ENCODE assay signal across 8 cellular contexts in genomic region chr6:116254297-116254724, GRCh38. TPM values are rescaled to one million over a fixed set of nuclear protein-coding genes. Genes with fewer than 3 reads are reported as not detected.
DNase-seq lines count a peak whose midpoint lies in the region; ATAC-seq and TF ChIP-seq lines count a peak whose summit lies in the region.
"Had no signal": no experiment of that assay in that cellular context is flagged by ENCODE, and none has a peak within 500 bp of the region (broad histone marks: within the 10 kb centered on the region; RNA-seq: fewer than 3 reads in every experiment).

No MANE protein-coding gene starts in this region.

- peaks cover 13% of the 10 kb centered on the region for H3K4me1 ChIP-seq in endodermal cell (ENCODE audit: control insufficient read depth, insufficient read depth, low read length)
- peaks cover 22 to 30% of the 10 kb centered on the region in 2 donors for H3K4me1 ChIP-seq in gastrocnemius medialis

- H3K9me3 ChIP-seq in endodermal cell (ENCODE audit: control insufficient read depth, low read length) (no peaks in the 10 kb centered on the region), gastrocnemius medialis (no peaks in the 10 kb centered on the region)

- H3K4me3 Mint-ChIP-seq in endodermal cell: no peak overlapping the region
- H3K4me3 Mint-ChIP-seq in natural killer cell treated with Interleukin-12 subunit alpha and Interleukin-12 subunit beta and Interleukin-15 and Interleukin-18, amount 100 ng/mL, for 72 hours: no peak overlapping the region
- H3K4me3 Mint-ChIP-seq: activated naive CD4-positive, alpha-beta T cell treated with anti-CD3 and anti-CD28 coated beads, Interleukin-2, amount 50 U/mL, for 24 hours had no signal

- DNase-seq in endodermal cell: no peak
- DNase-seq in gastrocnemius medialis: no peak
- no peak for DNase-seq in natural killer cell treated with Interleukin-12 subunit alpha and Interleukin-12 subunit beta and Interleukin-15 and Interleukin-18, amount 100 ng/mL, for 72 hours (ENCODE audit: low spot score)
- no peak for DNase-seq in NOMO-1 treated with DMSO at 0.1 percent for 48 hours (lab: John Stamatoyannopoulos, UW; ENCODE audit: unreplicated experiment)
- DNase-seq in HCEC 1CT: no peak

- TF ChIP-seq CTCF in endodermal cell (conservative IDR thresholded peaks at IDR 0.05) (no peak), gastrocnemius medialis (IDR thresholded peaks at IDR 0.05 in 4 of 5, conservative IDR thresholded peaks at IDR 0.05 in 1 of 5) (no peak)

- in situ Hi-C loops in gastrocnemius medialis (cut with MboI; ENCODE audit: low sequenced_read_pairs in 4 of 4): no loop called here

- peak overlapping the region; percentile 95 for H3K9ac ChIP-seq in endodermal cell (ENCODE audit: extremely low read depth, low read length, poor library complexity, severe bottlenecking)

- no peaks in the 10 kb centered on the region for H3K9me3 Mint-ChIP-seq in endodermal cell
- H3K9me3 Mint-ChIP-seq in natural killer cell treated with Interleukin-12 subunit alpha and Interleukin-12 subunit beta and Interleukin-15 and Interleukin-18, amount 100 ng/mL, for 72 hours: no peaks in the 10 kb centered on the region
- H3K9me3 Mint-ChIP-seq: activated naive CD4-positive, alpha-beta T cell treated with anti-CD3 and anti-CD28 coated beads, Interleukin-2, amount 50 U/mL, for 24 hours had no signal

- intact Hi-C loops in gastrocnemius medialis (cut with DNase I; ENCODE audit: low total_unique reads): loop anchor here (1.0 kb wide), 1 partner anchor 25 kb away; the partner anchor contains the start of gene TSPYL1

- no peaks in the 10 kb centered on the region for H3K36me3 Mint-ChIP-seq in endodermal cell (ENCODE audit: low read depth)
- no peaks in the 10 kb centered on the region for H3K36me3 Mint-ChIP-seq in natural killer cell treated with Interleukin-12 subunit alpha and Interleukin-12 subunit beta and Interleukin-15 and Interleukin-18, amount 100 ng/mL, for 72 hours

- H3K36me3 ChIP-seq in endodermal cell (ENCODE audit: control insufficient read depth, insufficient read depth, low read length) (peaks cover 9% of the 10 kb centered on the region), gastrocnemius medialis (no peaks in the 10 kb centered on the region)

- peaks cover 27% of the 10 kb centered on the region for H3K4me1 Mint-ChIP-seq in endodermal cell
- H3K4me1 Mint-ChIP-seq in natural killer cell treated with Interleukin-12 subunit alpha and Interleukin-12 subunit beta and Interleukin-15 and Interleukin-18, amount 100 ng/mL, for 72 hours (ENCODE audit: low read depth in 2 of 2): peaks cover 0 to 21% of the 10 kb centered on the region in 2 donors

- no peak overlapping the region for H3K27ac Mint-ChIP-seq in endodermal cell
- H3K27ac Mint-ChIP-seq in natural killer cell treated with Interleukin-12 subunit alpha and Interleukin-12 subunit beta and Interleukin-15 and Interleukin-18, amount 100 ng/mL, for 72 hours: no peak overlapping the region
- H3K27ac Mint-ChIP-seq: activated naive CD4-positive, alpha-beta T cell treated with anti-CD3 and anti-CD28 coated beads, Interleukin-2, amount 50 U/mL, for 24 hours had no signal

- WGBS in endodermal cell (ENCODE audit: insufficient coverage in 1 of 2, insufficient read length in 1 of 2), 2 experiments: 0% methylated on average over 1 of the region's 1 CpG; no CpG with 5 or more reads in 1 of the 2 experiments

- peak overlapping the region; percentile 81 for H3K4me3 ChIP-seq in endodermal cell (ENCODE audit: low read length)
- peak overlapping the region; percentile 85 to 93 (median 91) for H3K4me3 ChIP-seq in gastrocnemius medialis

- no peaks in the 10 kb centered on the region for H3K27me3 Mint-ChIP-seq in endodermal cell (ENCODE audit: insufficient read depth)
- H3K27me3 Mint-ChIP-seq in natural killer cell treated with Interleukin-12 subunit alpha and Interleukin-12 subunit beta and Interleukin-15 and Interleukin-18, amount 100 ng/mL, for 72 hours: no peaks in the 10 kb centered on the region
- H3K27me3 Mint-ChIP-seq: activated naive CD4-positive, alpha-beta T cell treated with anti-CD3 and anti-CD28 coated beads, Interleukin-2, amount 50 U/mL, for 24 hours had no signal

- H3K27ac ChIP-seq in endodermal cell (ENCODE audit: low read depth, low read length) (peak overlapping the region; percentile 98), gastrocnemius medialis (peak overlapping the region; percentile 76 to 85 (median 81))

- H3K27me3 ChIP-seq in endodermal cell (ENCODE audit: control insufficient read depth, insufficient read depth, low read length, poor library complexity, severe bottlenecking) (no peaks in the 10 kb centered on the region), gastrocnemius medialis (no peaks in the 10 kb centered on the region)

- peak; percentile 39 for ATAC-seq in GM21390 (IDR thresholded peaks at IDR 0.05; ENCODE audit: unreplicated experiment)
- peak; percentile 19 for ATAC-seq in HG03558 (IDR thresholded peaks at IDR 0.05; ENCODE audit: extremely low read depth, unreplicated experiment)
- ATAC-seq in gastrocnemius medialis: peak in 1 of 2 donors; percentile 12
- ATAC-seq in natural killer cell treated with Interleukin-12 subunit alpha and Interleukin-12 subunit beta and Interleukin-15 and Interleukin-18, amount 100 ng/mL, for 72 hours: no peak

- no peak for TF ChIP-seq POLR2A in gastrocnemius medialis (IDR thresholded peaks at IDR 0.05)

RNA-seq across cellular contexts. Expression of gene TSPYL4, which starts 0.4 kb away (rescaled TPM):
- total RNA-seq in endodermal cell (10 to 100 TPM; 27.1 to 27.2 TPM), gastrocnemius medialis (1 to 10 TPM; 2.8 to 4.8 (median 3.8) TPM)
- 43.8 TPM for polyA plus RNA-seq in endodermal cell (2013, experiment 1 of 2)
- polyA plus RNA-seq in endodermal cell (2013, experiment 2 of 2): 40.6 TPM
- total RNA-seq in natural killer cell treated with Interleukin-12 subunit alpha and Interleukin-12 subunit beta and Interleukin-15 and Interleukin-18, amount 100 ng/mL, for 72 hours: 10 to 100 TPM; 14.3 to 16.6 TPM

RNA-seq across cellular contexts. Expression of gene TSPYL1, which starts 25.4 kb away (rescaled TPM):
- total RNA-seq in endodermal cell: 10 to 100 TPM; 73.4 to 80.6 TPM
- polyA plus RNA-seq in endodermal cell (2013, experiment 1 of 2): 50.7 TPM
- 50.3 TPM for polyA plus RNA-seq in endodermal cell (2013, experiment 2 of 2)
- total RNA-seq in gastrocnemius medialis: 100 to 1,000 TPM in 1 of 4 donors, 10 to 100 TPM in 3; 74.2 to 160 (median 81.2) TPM
- total RNA-seq in natural killer cell treated with Interleukin-12 subunit alpha and Interleukin-12 subunit beta and Interleukin-15 and Interleukin-18, amount 100 ng/mL, for 72 hours: 10 to 100 TPM; 40.4 to 50.9 TPM

Comparison
In these comparisons a context has a peak if more than half of its experiments do, and no peak if none do; other contexts are left out.
1. ATAC-seq: peak in GM21390 (single experiment) and HG03558 (single experiment); none in natural killer cell treated with Interleukin-12 subunit alpha and Interleukin-12 subunit beta and Interleukin-15 and Interleukin-18, amount 100 ng/mL, for 72 hours (0 of 2).